Comparison of ENCODE assay signal across 31 cellular contexts in genomic region chr5:16642896-16643295, GRCh38. TPM values are rescaled to one million over a fixed set of nuclear protein-coding genes. Genes with fewer than 3 reads are reported as not detected.
"Had no signal": no experiment of that assay in that cellular context is flagged by ENCODE, and none has a peak within 500 bp of the region (broad histone marks: within the 10 kb centered on the region; RNA-seq: fewer than 3 reads in every experiment).

No MANE protein-coding gene starts in this region.

- H3K4me3 Mint-ChIP-seq: activated CD4-positive, alpha-beta memory T cell treated with anti-CD3 and anti-CD28 coated beads for 36 hours; activated CD4-positive, alpha-beta T cell treated with anti-CD3 and anti-CD28 coated beads for 36 hours; activated CD4-positive, alpha-beta T cell treated with anti-CD3 and anti-CD28 coated beads, Interleukin-2, amount 10 ng/mL, durations not matched to agents 24 days and 14 days; activated CD8-positive, alpha-beta memory T cell treated with anti-CD3 and anti-CD28 coated beads, Interleukin-2, amount 10 ng/mL, durations not matched to agents 7 days and 5 days; activated CD8-positive, alpha-beta T cell treated with anti-CD3 and anti-CD28 coated beads, Interleukin-2, amount 10 ng/mL, durations not matched to agents 7 days and 5 days; activated naive CD4-positive, alpha-beta T cell treated with anti-CD3 and anti-CD28 coated beads, Interleukin-2, amount 10 ng/mL, durations not matched to agents 7 days and 5 days; activated naive CD8-positive, alpha-beta T cell treated with anti-CD3 and anti-CD28 coated beads, Interleukin-2, amount 10 ng/mL, durations not matched to agents 7 days and 5 days; brain had no signal

- ATAC-seq: activated CD4-positive, alpha-beta T cell treated with anti-CD3 and anti-CD28 coated beads for 36 hours; activated CD8-positive, alpha-beta memory T cell treated with anti-CD3 and anti-CD28 coated beads, Interleukin-2, amount 10 ng/mL, durations not matched to agents 7 days and 5 days; activated CD8-positive, alpha-beta T cell treated with anti-CD3 and anti-CD28 coated beads, Interleukin-2, amount 10 ng/mL, durations not matched to agents 7 days and 5 days; activated naive CD4-positive, alpha-beta T cell treated with anti-CD3 and anti-CD28 coated beads, Interleukin-2, amount 50 U/mL, for 72 hours; foreskin keratinocyte; gastroesophageal sphincter; heart right ventricle had no signal

- H3K27me3 Mint-ChIP-seq: activated CD4-positive, alpha-beta memory T cell treated with anti-CD3 and anti-CD28 coated beads for 36 hours; activated CD4-positive, alpha-beta T cell treated with anti-CD3 and anti-CD28 coated beads for 36 hours; activated CD8-positive, alpha-beta memory T cell treated with anti-CD3 and anti-CD28 coated beads, Interleukin-2, amount 10 ng/mL, durations not matched to agents 7 days and 5 days; activated naive CD8-positive, alpha-beta T cell treated with anti-CD3 and anti-CD28 coated beads, Interleukin-2, amount 10 ng/mL, durations not matched to agents 7 days and 5 days; brain had no signal

- H3K27ac ChIP-seq: ascending aorta, breast epithelium, cardiac muscle cell, colonic mucosa, esophagus muscularis mucosa, foreskin keratinocyte, gastroesophageal sphincter, heart right ventricle had no signal

- DNase-seq: activated CD4-positive, alpha-beta memory T cell treated with anti-CD3 and anti-CD28 coated beads for 36 hours; activated CD4-positive, alpha-beta T cell treated with anti-CD3 and anti-CD28 coated beads for 36 hours; activated CD4-positive, alpha-beta T cell treated with anti-CD3 and anti-CD28 coated beads, Interleukin-2, amount 10 ng/mL, durations not matched to agents 24 days and 14 days; activated CD4-positive, CD25-positive, alpha-beta regulatory T cell; activated CD4-positive, CD25-positive, alpha-beta regulatory T cell treated with anti-CD3 and anti-CD28 coated beads, Interleukin-2, amount 50 U/mL, for 72 hours; activated CD8-positive, alpha-beta memory T cell treated with anti-CD3 and anti-CD28 coated beads, Interleukin-2, amount 10 ng/mL, durations not matched to agents 7 days and 5 days; activated CD8-positive, alpha-beta memory T cell treated with anti-CD3 and anti-CD28 coated beads, Interleukin-2, amount 50 U/mL, for 4 hours; activated CD8-positive, alpha-beta T cell treated with anti-CD3 and anti-CD28 coated beads, Interleukin-2, amount 10 ng/mL, durations not matched to agents 7 days and 5 days; activated gamma-delta T cell; activated naive CD4-positive, alpha-beta T cell; activated naive CD4-positive, alpha-beta T cell treated with anti-CD3 and anti-CD28 coated beads, Interleukin-2, amount 10 ng/mL, durations not matched to agents 7 days and 5 days; activated naive CD8-positive, alpha-beta T cell treated with anti-CD3 and anti-CD28 coated beads, Interleukin-2, amount 10 ng/mL, durations not matched to agents 7 days and 5 days; activated T-cell treated with anti-CD3 and anti-CD28 coated beads, Interleukin-2, amount 50 U/mL, for 1 hour; activated T-cell treated with anti-CD3 and anti-CD28 coated beads, Interleukin-2, amount 50 U/mL, for 48 hours; central memory CD4-positive, alpha-beta T cell; cerebellar nuclear complex; colonic mucosa; effector CD8-positive, alpha-beta T cell; erythroblast; foreskin keratinocyte; heart right ventricle; T-helper 2 cell had no signal

- H3K27me3 ChIP-seq: ascending aorta, breast epithelium, cardiac muscle cell, colonic mucosa, esophagus muscularis mucosa, gastroesophageal sphincter, heart right ventricle had no signal

- H3K4me3 ChIP-seq: ascending aorta, breast epithelium, cardiac muscle cell, colonic mucosa, esophagus muscularis mucosa, gastroesophageal sphincter, heart right ventricle had no signal

- H3K4me1 ChIP-seq: ascending aorta, breast epithelium, colonic mucosa, esophagus muscularis mucosa, foreskin keratinocyte, gastroesophageal sphincter, heart right ventricle had no signal

- H3K36me3 ChIP-seq: ascending aorta, breast epithelium, cardiac muscle cell, colonic mucosa, esophagus muscularis mucosa, gastroesophageal sphincter, heart right ventricle had no signal

- H3K36me3 Mint-ChIP-seq: activated CD4-positive, alpha-beta memory T cell treated with anti-CD3 and anti-CD28 coated beads for 36 hours; activated CD8-positive, alpha-beta memory T cell treated with anti-CD3 and anti-CD28 coated beads, Interleukin-2, amount 10 ng/mL, durations not matched to agents 7 days and 5 days; brain had no signal

- H3K27ac Mint-ChIP-seq: activated CD4-positive, alpha-beta memory T cell treated with anti-CD3 and anti-CD28 coated beads for 36 hours; activated CD4-positive, alpha-beta T cell treated with anti-CD3 and anti-CD28 coated beads for 36 hours; activated CD4-positive, alpha-beta T cell treated with anti-CD3 and anti-CD28 coated beads, Interleukin-2, amount 10 ng/mL, durations not matched to agents 24 days and 14 days; activated CD8-positive, alpha-beta memory T cell treated with anti-CD3 and anti-CD28 coated beads, Interleukin-2, amount 10 ng/mL, durations not matched to agents 7 days and 5 days; activated CD8-positive, alpha-beta T cell treated with anti-CD3 and anti-CD28 coated beads, Interleukin-2, amount 10 ng/mL, durations not matched to agents 7 days and 5 days; activated naive CD4-positive, alpha-beta T cell treated with anti-CD3 and anti-CD28 coated beads, Interleukin-2, amount 10 ng/mL, durations not matched to agents 7 days and 5 days; activated naive CD4-positive, alpha-beta T cell treated with anti-CD3 and anti-CD28 coated beads, Interleukin-2, amount 50 U/mL, for 72 hours; activated naive CD8-positive, alpha-beta T cell treated with anti-CD3 and anti-CD28 coated beads, Interleukin-2, amount 10 ng/mL, durations not matched to agents 7 days and 5 days had no signal

RNA-seq across cellular contexts. Expression of gene RETREG1, which starts 26.1 kb away (rescaled TPM):
- total RNA-seq: dermis microvascular lymphatic vessel endothelial cell, glomerular endothelial cell had no signal
